Comparison of ENCODE assay signal across 27 cellular contexts in the genomic region with DNA sequence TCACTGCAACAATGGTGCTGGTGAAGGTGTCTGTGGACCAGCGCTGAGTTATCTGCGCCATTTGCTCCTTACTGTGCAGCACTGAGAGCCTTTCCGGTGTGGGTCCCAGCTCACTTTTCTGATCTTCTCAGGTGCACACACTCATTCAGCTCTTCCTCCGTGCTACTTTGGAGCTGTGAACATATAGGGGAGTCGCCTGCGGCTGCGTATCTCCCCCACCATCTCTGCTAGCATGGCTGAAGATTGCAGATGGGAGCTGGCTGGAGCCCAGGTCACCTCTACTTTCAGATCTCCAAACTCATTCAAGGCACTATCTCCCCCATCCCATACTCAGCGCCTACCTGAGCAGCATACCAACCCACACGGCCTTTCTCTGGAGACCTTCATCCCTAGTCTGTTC.
"Had no signal": no experiment of that assay in that cellular context is flagged by ENCODE, and none has a peak within 500 bp of the region (broad histone marks: within the 10 kb centered on the region; RNA-seq: fewer than 3 reads in every experiment).

No MANE protein-coding gene starts in this region.

- H3K27ac ChIP-seq: stomach, suprapubic skin, testis, thoracic aorta, thyroid gland, tibial artery, tibial nerve, transverse colon, upper lobe of left lung, upper lobe of right lung, uterus, vagina had no signal

- ATAC-seq: stimulated activated effector memory CD8-positive, alpha-beta T cell treated with anti-CD3 and anti-CD28 coated beads, Interleukin-12 subunit alpha, Interleukin-12 subunit beta, amount 100 ng/mL, for 72 hours; stimulated activated memory B cell treated with anti-CD40 and anti-IgM and Interleukin-4, amounts not matched to agents 10 μg/mL and 1 μg/mL and 100 μg/mL, for 72 hours; stimulated activated naive B cell treated with anti-CD40 and anti-IgM and Interleukin-4, amounts not matched to agents 10 μg/mL and 1 μg/mL and 100 μg/mL, for 72 hours; stimulated activated naive CD8-positive, alpha-beta T cell treated with anti-CD3 and anti-CD28 coated beads, Interleukin-15, amount 100 ng/mL, for 72 hours; stimulated activated naive CD8-positive, alpha-beta T cell treated with anti-CD3 and anti-CD28 coated beads, Interleukin-15, Interleukin-2, amounts not matched to agents 100 U/mL and 50 U/mL, for 24 hours; upper lobe of right lung had no signal

- H3K36me3 ChIP-seq: stomach, suprapubic skin, thoracic aorta, thyroid gland, tibial artery, tibial nerve, transverse colon, upper lobe of left lung, upper lobe of right lung, uterus, vagina had no signal

- FAIRE-seq: urothelium cell line had no signal

- H3K27me3 ChIP-seq: testis, thyroid gland, transverse colon, upper lobe of left lung, upper lobe of right lung, uterus, vagina had no signal

- H3K4me1 ChIP-seq: stomach, suprapubic skin, thyroid gland, tibial artery, tibial nerve, transverse colon, upper lobe of left lung, upper lobe of right lung, uterus, vagina had no signal

- DNase-seq: stimulated activated CD4-positive, alpha-beta T cell treated with anti-CD3 and anti-CD28 coated beads, Interleukin-2, amount 100 ng/mL, for 48 hours; stimulated activated CD4-positive, alpha-beta T cell treated with anti-CD3 and anti-CD28 coated beads, Interleukin-4, amount 100 ng/mL, for 1 hour; stimulated activated CD4-positive, alpha-beta T cell treated with anti-CD3 and anti-CD28 coated beads, Interleukin-4, amount 100 ng/mL, for 24 hours; stimulated activated CD4-positive, alpha-beta T cell treated with anti-CD3 and anti-CD28 coated beads, Interleukin-4, amount 100 ng/mL, for 4 hours; stimulated activated CD8-positive, alpha-beta memory T cell treated with anti-CD3 and anti-CD28 coated beads, Interleukin-4, amount 100 ng/mL, for 48 hours; stimulated activated naive B cell treated with anti-CD40 and anti-IgM and Interleukin-4, amounts not matched to agents 10 μg/mL and 1 μg/mL and 100 μg/mL, for 72 hours; stimulated activated naive CD4-positive, alpha-beta T cell; stimulated activated naive CD4-positive, alpha-beta T cell treated with Interleukin-2 at 50 U/mL for 16 hours; stimulated activated naive CD8-positive, alpha-beta T cell treated with anti-CD3 and anti-CD28 coated beads, Interleukin-15, amount 100 ng/mL, for 72 hours; stimulated activated naive CD8-positive, alpha-beta T cell treated with anti-CD3 and anti-CD28 coated beads, Interleukin-15, Interleukin-2, amounts not matched to agents 100 U/mL and 50 U/mL, for 24 hours; stomach; substantia nigra; testis; thyroid gland; tibial artery; transverse colon; trophoblast cell; upper lobe of left lung; upper lobe of right lung; uterus had no signal

- H3K4me3 ChIP-seq: stomach, suprapubic skin, testis, thoracic aorta, thyroid gland, tibial artery, tibial nerve, transverse colon, upper lobe of left lung, upper lobe of right lung, uterus, vagina had no signal

- H3K9me3 ChIP-seq: stomach, suprapubic skin, testis, thoracic aorta, thyroid gland, tibial artery, tibial nerve, transverse colon, upper lobe of left lung, upper lobe of right lung, uterus, vagina had no signal
